Comparison of ENCODE assay signal across 21 cellular contexts in genomic region chr5:38831117-38831516, GRCh38. TPM values are rescaled to one million over a fixed set of nuclear protein-coding genes. Genes with fewer than 3 reads are reported as not detected.
"Had no signal": no experiment of that assay in that cellular context is flagged by ENCODE, and none has a peak within 500 bp of the region (broad histone marks: within the 10 kb centered on the region; RNA-seq: fewer than 3 reads in every experiment).

No MANE protein-coding gene starts in this region.

- H2AFZ ChIP-seq: parathyroid adenoma had no signal

- H3K9ac ChIP-seq: parathyroid adenoma had no signal

- H3K36me3 ChIP-seq: gastrocnemius medialis, right atrium auricular region, thyroid gland had no signal

- H3K27me3 ChIP-seq: gastrocnemius medialis, right atrium auricular region, stomach, thyroid gland had no signal

- H3K79me2 ChIP-seq: parathyroid adenoma had no signal

- FAIRE-seq: kidney had no signal

- H3K27ac ChIP-seq: gastrocnemius medialis, parathyroid adenoma, right atrium auricular region, stomach, thyroid gland had no signal

- H3K4me3 ChIP-seq: gastrocnemius medialis, right atrium auricular region, smooth muscle cell, stomach, thyroid gland had no signal

- H3K9me3 ChIP-seq: gastrocnemius medialis, right atrium auricular region, stomach, thyroid gland had no signal

- ATAC-seq: activated CD8-positive, alpha-beta T cell treated with anti-CD3 and anti-CD28 coated beads for 36 hours; activated T-cell treated with anti-CD3 and anti-CD28 coated beads, Interleukin-2, amount 50 U/mL, for 4 hours; activated T-helper 17 cell treated with anti-CD3 and anti-CD28 coated beads, Interleukin-2, amount 50 U/mL, for 72 hours; left colon; stimulated activated naive B cell treated with anti-CD40 and anti-IgM and Interleukin-4, amounts not matched to agents 10 μg/mL and 1 μg/mL and 100 μg/mL, for 72 hours had no signal

- H3K4me1 ChIP-seq: gastrocnemius medialis, parathyroid adenoma had no signal

- DNase-seq: activated CD4-positive, alpha-beta T cell treated with anti-CD3 and anti-CD28 coated beads, Interleukin-2, amount 50 U/mL, for 1 hour; activated CD4-positive, CD25-positive, alpha-beta regulatory T cell treated with anti-CD3 and anti-CD28 coated beads, Interleukin-2, amount 50 U/mL, for 72 hours; activated gamma-delta T cell treated with Interleukin-2 at 50 U/mL for 16 hours; activated naive CD4-positive, alpha-beta T cell treated with anti-CD3 and anti-CD28 coated beads, Interleukin-2, amount 50 U/mL, for 16 hours; activated T-cell treated with anti-CD3 and anti-CD28 coated beads, Interleukin-2, amount 50 U/mL, for 4 hours; central memory CD4-positive, alpha-beta T cell; gastrocnemius medialis; glutamatergic neuron; kidney; left colon; naive B cell; occipital lobe; stimulated activated CD4-positive, alpha-beta T cell treated with anti-CD3 and anti-CD28 coated beads, Interleukin-1b, Interleukin-23, amount 100 ng/mL, for 48 hours; stimulated activated naive B cell treated with anti-CD40 and anti-IgM and Interleukin-4, amounts not matched to agents 10 μg/mL and 1 μg/mL and 100 μg/mL, for 72 hours; stomach had no signal

- H3K4me2 ChIP-seq: smooth muscle cell had no signal

RNA-seq across cellular contexts. Expression of gene OSMR, which starts 14.7 kb away (rescaled TPM):
- total RNA-seq: activated CD8-positive, alpha-beta T cell treated with anti-CD3 and anti-CD28 coated beads for 36 hours had no signal
